1 cellular context compared by ENCODE assay signal in genomic region chr21:45362077-45362747, GRCh38.
TF ChIP-seq lines count a peak whose summit lies in the region.

No MANE protein-coding gene starts in this region.

TF ChIP-seq in liver, 16 proteins besides CTCF, POLR2A, EP300 and RAD21 (continued from another document):
- TF ChIP-seq ZBTB33 (IDR thresholded peaks at IDR 0.05) = no peak
- no peak for TF ChIP-seq YY1 (IDR thresholded peaks at IDR 0.05)
- no peak for TF ChIP-seq GABPA (IDR thresholded peaks at IDR 0.05 in 1 of 2, conservative IDR thresholded peaks at IDR 0.05 in 1 of 2)
- no peak for TF ChIP-seq MAX (IDR thresholded peaks at IDR 0.05)
- TF ChIP-seq REST (IDR thresholded peaks at IDR 0.05) = no peak
